ENCODE assay signal across 8 cellular contexts in genomic region chr1:246497331-246497915, GRCh38.
A peak's percentile ranks its signal among the peaks of the same experiment; 100 is the strongest.
DNase-seq lines count a peak whose midpoint lies in the region; ATAC-seq and TF ChIP-seq lines count a peak whose summit lies in the region.

No MANE protein-coding gene starts in this region.

- H3K4me2 ChIP-seq in OCI-LY1 (ENCODE audit: low read length): no peak overlapping the region

- H2AFZ ChIP-seq in OCI-LY1 (ENCODE audit: low read length): no peak overlapping the region

- no peaks in the 10 kb centered on the region for H4K20me1 ChIP-seq in OCI-LY1 (ENCODE audit: insufficient read depth, low read length)

- H3K4me1 ChIP-seq in OCI-LY1 (ENCODE audit: insufficient read depth, low read length, severe bottlenecking): no peaks in the 10 kb centered on the region

- H3K4me3 ChIP-seq in OCI-LY1 (ENCODE audit: low read depth, low read length, poor library complexity, severe bottlenecking): no peak overlapping the region

- TF ChIP-seq RAD21 in Ishikawa (IDR thresholded peaks at IDR 0.05; ENCODE audit: low read depth): peak; percentile 68

- H3K27me3 ChIP-seq in OCI-LY1 (ENCODE audit: insufficient read depth, low read length): no peaks in the 10 kb centered on the region

- no peaks in the 10 kb centered on the region for H3K9me3 ChIP-seq in OCI-LY1 (ENCODE audit: low read length)

- no peak overlapping the region for H3K27ac ChIP-seq in OCI-LY1 (ENCODE audit: low read depth, low read length, poor library complexity, severe bottlenecking)

- no peak overlapping the region for H3K9ac ChIP-seq in OCI-LY1 (ENCODE audit: low read length)

- peak; percentile 70 for ATAC-seq in GM19035 (IDR thresholded peaks at IDR 0.05; ENCODE audit: unreplicated experiment)

- peaks cover 30% of the 10 kb centered on the region for H3K79me2 ChIP-seq in OCI-LY1 (ENCODE audit: insufficient read depth, low read length)

- DNase-seq in D341Med (ENCODE audit: low spot score): peak; percentile 58
- DNase-seq in cerebellar cortex (ENCODE audit: low spot score): peak; percentile 82
- DNase-seq in medulla oblongata (ENCODE audit: extremely low spot score): peak; percentile 86
- DNase-seq in NCI-H187 treated with DMSO at 0.1 percent for 48 hours (lab: John Stamatoyannopoulos, UW): no peak
- no peak for DNase-seq in stimulated activated CD4-positive, alpha-beta T cell treated with anti-CD3 and anti-CD28 coated beads, Interleukin-4, amount 100 ng/mL, for 4 hours

- H3F3A ChIP-seq in OCI-LY1 (ENCODE audit: insufficient read depth, low read length): no peaks in the 10 kb centered on the region

- TF ChIP-seq EP300 in Ishikawa (IDR thresholded peaks at IDR 0.05; ENCODE audit: borderline replicate concordance): no peak

- H3K36me3 ChIP-seq in OCI-LY1 (ENCODE audit: insufficient read depth, low read length): peaks cover 25% of the 10 kb centered on the region

- H3K9me2 ChIP-seq in OCI-LY1 (ENCODE audit: low read depth, low read length): no peaks in the 10 kb centered on the region

- peak; percentile 76 for TF ChIP-seq CTCF in OCI-LY1 (IDR thresholded peaks at IDR 0.05; ENCODE audit: low read length)

TF ChIP-seq in Ishikawa, 13 proteins besides CTCF, POLR2A, EP300 and RAD21:
- TF ChIP-seq REST (IDR thresholded peaks at IDR 0.05; ENCODE audit: low read depth) (no peak), YY1 (IDR thresholded peaks at IDR 0.05; ENCODE audit: low read depth) (no peak), USF1 (IDR thresholded peaks at IDR 0.05) (no peak)
TF ChIP-seq in Ishikawa: peak in this region for 0.

Comparison
In these comparisons a context has a peak if more than half of its experiments do, and no peak if none do; other contexts are left out.
1. DNase-seq: peak in D341Med (single experiment), cerebellar cortex (single experiment) and medulla oblongata (single experiment); none in NCI-H187 treated with DMSO at 0.1 percent for 48 hours (single experiment) and stimulated activated CD4-positive, alpha-beta T cell treated with anti-CD3 and anti-CD28 coated beads, Interleukin-4, amount 100 ng/mL, for 4 hours (0 of 2).